In the genomic region with DNA sequence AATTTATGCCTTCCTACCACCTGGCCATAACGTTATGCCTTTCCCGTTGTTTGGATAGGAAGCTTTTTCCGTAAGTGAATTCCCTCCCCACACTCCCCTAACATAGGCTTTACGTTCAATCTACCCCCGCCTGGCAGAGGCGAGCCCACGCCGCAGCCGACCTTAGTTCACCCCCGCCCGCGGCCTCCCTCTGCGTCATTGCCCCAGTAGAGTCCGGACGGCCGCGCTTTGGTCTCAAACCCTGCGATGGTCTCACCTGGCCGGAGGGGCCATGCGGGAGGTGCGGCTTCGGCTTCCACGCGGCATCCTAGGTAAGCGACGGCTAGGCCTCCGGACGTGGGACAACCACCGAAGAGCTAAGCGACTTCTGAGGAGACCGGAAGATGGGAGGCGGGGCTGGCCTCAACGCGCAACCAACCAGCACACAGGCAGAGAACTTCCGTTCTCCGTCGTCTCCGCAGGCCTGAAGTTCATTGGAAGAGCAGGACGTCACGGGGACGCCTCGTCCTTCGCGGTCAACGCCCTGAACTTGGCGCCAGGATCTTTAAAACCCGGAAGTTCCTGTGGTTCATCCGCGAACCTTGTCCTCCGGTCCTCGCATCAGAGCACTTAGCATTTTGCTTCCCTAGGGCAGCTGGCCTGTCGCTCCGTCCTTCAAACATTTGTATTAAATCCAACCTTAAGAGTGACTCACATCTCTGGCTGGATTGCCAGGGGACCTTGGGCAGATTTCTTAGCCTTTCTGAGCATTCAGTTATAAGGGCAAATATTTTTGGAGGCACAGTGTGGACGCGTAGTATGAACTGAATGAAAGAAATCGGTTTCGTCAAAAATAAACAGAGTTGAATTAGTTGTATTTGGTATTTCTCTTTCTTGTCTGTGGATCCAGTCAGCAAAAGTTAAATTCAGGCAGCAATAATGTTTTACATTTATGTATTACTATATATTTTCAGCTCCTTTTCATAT, we compare ENCODE assay signal across 1 cellular context.
TF ChIP-seq lines count a peak whose summit lies in the region.

Gene CHCHD2, minus strand, starts transcription at position 369 of the 966 bp plus-strand sequence. Its CDS starts 63 bp downstream, at position 306.

TF ChIP-seq in HepG2, 621 proteins besides CTCF, POLR2A, EP300 and RAD21 (continues in another document):
- no peak for TF ChIP-seq ZSCAN22 (CRISPR knock-in tag; IDR thresholded peaks at IDR 0.05)
- TF ChIP-seq MLLT10 (CRISPR knock-in tag; IDR thresholded peaks at IDR 0.05): no peak
- TF ChIP-seq ZNF232 (CRISPR knock-in tag; IDR thresholded peaks at IDR 0.05; ENCODE audit: borderline replicate concordance): peak; percentile 92; the same call in 1 of the 2 replicates
- TF ChIP-seq HOXA9 (CRISPR knock-in tag; IDR thresholded peaks at IDR 0.05; ENCODE audit: borderline replicate concordance): 0 out of 2 replicates have a peak, but pooled peaks have one; percentile 63
- peak; percentile 90 for TF ChIP-seq MEF2D (CRISPR knock-in tag; IDR thresholded peaks at IDR 0.05)
- no peak for TF ChIP-seq ZNF431 (CRISPR knock-in tag; IDR thresholded peaks at IDR 0.05; ENCODE audit: borderline replicate concordance, low read depth)
- no peak for TF ChIP-seq ZNF660 (CRISPR knock-in tag; IDR thresholded peaks at IDR 0.05; ENCODE audit: borderline replicate concordance, low read depth)
- TF ChIP-seq KLF13 (CRISPR knock-in tag; IDR thresholded peaks at IDR 0.05): no peak
- peak; percentile 88 for TF ChIP-seq ASH2L (IDR thresholded peaks at IDR 0.05; ENCODE audit: insufficient read length, low read depth, low read length)
- peak; percentile 33; the same call in 1 of the 2 replicates for TF ChIP-seq ZNF776 (CRISPR knock-in tag; IDR thresholded peaks at IDR 0.05)
- TF ChIP-seq MAFG (CRISPR knock-in tag; IDR thresholded peaks at IDR 0.05): no peak
- TF ChIP-seq DDIT3 (CRISPR knock-in tag; IDR thresholded peaks at IDR 0.05): no peak
- peak; percentile 80 for TF ChIP-seq SPEN (CRISPR knock-in tag; IDR thresholded peaks at IDR 0.05; ENCODE audit: low read depth)
- no peak for TF ChIP-seq ZNF234 (CRISPR knock-in tag; conservative IDR thresholded peaks at IDR 0.05)
- peak; percentile 46 for TF ChIP-seq ZNF264 (CRISPR knock-in tag; IDR thresholded peaks at IDR 0.05)
- peak; percentile 90 for TF ChIP-seq PHF8 (CRISPR knock-in tag; IDR thresholded peaks at IDR 0.05)
- no peak for TF ChIP-seq ZNF567 (CRISPR knock-in tag; IDR thresholded peaks at IDR 0.05; ENCODE audit: borderline replicate concordance)
- TF ChIP-seq ZNF709 (CRISPR knock-in tag; IDR thresholded peaks at IDR 0.05): peak; percentile 94
- no peak for TF ChIP-seq ELK4 (CRISPR knock-in tag; IDR thresholded peaks at IDR 0.05; ENCODE audit: borderline replicate concordance)
- peak; percentile 77; the same call in 1 of the 2 replicates for TF ChIP-seq ZNF138 (CRISPR knock-in tag; IDR thresholded peaks at IDR 0.05; ENCODE audit: low read depth)
- TF ChIP-seq POGZ (CRISPR knock-in tag; IDR thresholded peaks at IDR 0.05): peak; percentile 93
- 0 out of 2 replicates have a peak, but pooled peaks have one; percentile 30 for TF ChIP-seq ZSCAN12 (CRISPR knock-in tag; IDR thresholded peaks at IDR 0.05)
- TF ChIP-seq ZKSCAN5 (CRISPR knock-in tag; IDR thresholded peaks at IDR 0.05): no peak
- TF ChIP-seq XRCC5 (optimal IDR thresholded peaks at IDR 0.05; ENCODE audit: low read length): peak; percentile 52
- no peak for TF ChIP-seq ZNF597 (CRISPR knock-in tag; IDR thresholded peaks at IDR 0.05)
- peak; percentile 36; the same call in 1 of the 2 replicates for TF ChIP-seq MYPOP (CRISPR knock-in tag; IDR thresholded peaks at IDR 0.05)
- TF ChIP-seq CHD4 (IDR thresholded peaks at IDR 0.05; ENCODE audit: borderline replicate concordance, low read length): no peak
- TF ChIP-seq ZNF350 (CRISPR knock-in tag; IDR thresholded peaks at IDR 0.05; ENCODE audit: borderline replicate concordance, low read depth): peak; percentile 88
- TF ChIP-seq MAF1 (CRISPR knock-in tag; IDR thresholded peaks at IDR 0.05; ENCODE audit: borderline replicate concordance): no peak
- no peak for TF ChIP-seq ZNF749 (CRISPR knock-in tag; IDR thresholded peaks at IDR 0.05; ENCODE audit: borderline replicate concordance)
- TF ChIP-seq DR1 (CRISPR knock-in tag; IDR thresholded peaks at IDR 0.05): no peak; the same call in none of the 2 replicates
- TF ChIP-seq, protein P1, sequence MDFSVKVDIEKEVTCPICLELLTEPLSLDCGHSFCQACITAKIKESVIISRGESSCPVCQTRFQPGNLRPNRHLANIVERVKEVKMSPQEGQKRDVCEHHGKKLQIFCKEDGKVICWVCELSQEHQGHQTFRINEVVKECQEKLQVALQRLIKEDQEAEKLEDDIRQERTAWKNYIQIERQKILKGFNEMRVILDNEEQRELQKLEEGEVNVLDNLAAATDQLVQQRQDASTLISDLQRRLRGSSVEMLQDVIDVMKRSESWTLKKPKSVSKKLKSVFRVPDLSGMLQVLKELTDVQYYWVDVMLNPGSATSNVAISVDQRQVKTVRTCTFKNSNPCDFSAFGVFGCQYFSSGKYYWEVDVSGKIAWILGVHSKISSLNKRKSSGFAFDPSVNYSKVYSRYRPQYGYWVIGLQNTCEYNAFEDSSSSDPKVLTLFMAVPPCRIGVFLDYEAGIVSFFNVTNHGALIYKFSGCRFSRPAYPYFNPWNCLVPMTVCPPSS (IDR thresholded peaks at IDR 0.05): no peak
- peak; percentile 88 for TF ChIP-seq ZBTB40 (IDR thresholded peaks at IDR 0.05)
- TF ChIP-seq ZBTB40 (CRISPR knock-in tag; IDR thresholded peaks at IDR 0.05): peak; percentile 91
- TF ChIP-seq NCOA1 (CRISPR knock-in tag; IDR thresholded peaks at IDR 0.05): no peak
- TF ChIP-seq HNF4A (CRISPR knock-in tag; IDR thresholded peaks at IDR 0.05): peak; percentile 64; the same call in 1 of the 2 replicates
- peak; percentile 48 for TF ChIP-seq HCFC1 (IDR thresholded peaks at IDR 0.05; ENCODE audit: low read depth, low read length)
- TF ChIP-seq ZNF703 (CRISPR knock-in tag; IDR thresholded peaks at IDR 0.05; ENCODE audit: borderline replicate concordance): 0 out of 2 replicates have a peak, but pooled peaks have one; percentile 44
- TF ChIP-seq SAFB2 (CRISPR knock-in tag; IDR thresholded peaks at IDR 0.05; ENCODE audit: borderline replicate concordance, low read depth): peak; percentile 44; the same call in 1 of the 2 replicates
- no peak for TF ChIP-seq ZFP1 (CRISPR knock-in tag; IDR thresholded peaks at IDR 0.05)
- no peak for TF ChIP-seq KAT2B (IDR thresholded peaks at IDR 0.05; ENCODE audit: borderline replicate concordance, low read depth, low read length)
- TF ChIP-seq ZNF333 (CRISPR knock-in tag; IDR thresholded peaks at IDR 0.05; ENCODE audit: borderline replicate concordance): 0 out of 2 replicates have a peak, but pooled peaks have one; percentile 60
- no peak for TF ChIP-seq ETV6 (CRISPR knock-in tag; conservative IDR thresholded peaks at IDR 0.05)
- peak; percentile 71; the same call in 1 of the 2 replicates for TF ChIP-seq ZBTB26 (CRISPR knock-in tag; IDR thresholded peaks at IDR 0.05; ENCODE audit: borderline replicate concordance)
- TF ChIP-seq SMARCE1 (IDR thresholded peaks at IDR 0.05; ENCODE audit: borderline replicate concordance): no peak
- peak; percentile 71 for TF ChIP-seq TBL1XR1 (IDR thresholded peaks at IDR 0.05; ENCODE audit: borderline replicate concordance, low read length, partially characterized antibody)
- TF ChIP-seq ZNF558 (CRISPR knock-in tag; IDR thresholded peaks at IDR 0.05; ENCODE audit: borderline replicate concordance): peak; percentile 65; the same call in 1 of the 2 replicates
